ENCODE assay signal across 24 cellular contexts in the genomic region with DNA sequence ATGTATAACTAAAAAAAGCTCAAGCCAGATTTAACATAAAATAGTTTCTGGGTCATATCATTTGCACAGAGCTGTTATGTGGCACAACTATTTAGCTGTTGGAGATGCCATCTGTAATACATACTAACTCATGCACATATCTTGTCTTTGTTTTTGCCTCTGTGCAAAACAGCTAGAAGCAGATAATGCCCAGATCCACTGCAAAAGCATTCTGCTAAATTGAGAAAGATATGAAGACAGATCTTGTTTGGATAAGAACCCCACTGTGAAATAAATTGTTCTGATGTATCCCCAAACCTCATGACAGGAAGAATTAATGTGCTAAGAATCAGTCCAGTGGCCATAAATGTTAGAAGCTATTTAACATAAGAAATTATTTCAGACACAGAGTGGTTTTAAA.
"Had no signal": no experiment of that assay in that cellular context is flagged by ENCODE, and none has a peak within 500 bp of the region (broad histone marks: within the 10 kb centered on the region; RNA-seq: fewer than 3 reads in every experiment).

No MANE protein-coding gene starts in this region.

- H3K4me1 ChIP-seq: colonic mucosa, esophagus muscularis mucosa, esophagus squamous epithelium, foreskin keratinocyte, gastrocnemius medialis, gastroesophageal sphincter, heart left ventricle, heart right ventricle had no signal

- H3K27ac ChIP-seq: colonic mucosa, coronary artery, dorsolateral prefrontal cortex, epithelial cell of prostate, esophagus muscularis mucosa, esophagus squamous epithelium, foreskin keratinocyte, gastrocnemius medialis, gastroesophageal sphincter, heart left ventricle, heart right ventricle had no signal

- H3K4me3 ChIP-seq: colonic mucosa, coronary artery, dorsolateral prefrontal cortex, esophagus muscularis mucosa, esophagus squamous epithelium, gastrocnemius medialis, gastroesophageal sphincter, heart left ventricle, heart right ventricle had no signal

- H3K36me3 ChIP-seq: colonic mucosa, esophagus muscularis mucosa, esophagus squamous epithelium, gastrocnemius medialis, heart left ventricle, heart right ventricle had no signal

- H3K9me3 ChIP-seq: colonic mucosa, esophagus squamous epithelium, gastrocnemius medialis had no signal

- DNase-seq: colonic mucosa; cortex of kidney; dermis blood vessel endothelial cell; dorsolateral prefrontal cortex; effector CD4-positive, alpha-beta T cell; effector CD8-positive, alpha-beta T cell; effector memory CD4-positive, alpha-beta T cell; effector memory CD8-positive, alpha-beta T cell; endodermal cell; erythroblast; esophagus squamous epithelium; foreskin fibroblast; foreskin keratinocyte; foreskin melanocyte; gastrocnemius medialis; glutamatergic neuron; head of caudate nucleus; heart left ventricle; heart right ventricle had no signal

- ATAC-seq: effector memory CD8-positive, alpha-beta T cell; esophagus mucosa; foreskin keratinocyte; gastrocnemius medialis; gastroesophageal sphincter; heart left ventricle; heart right ventricle had no signal

- H3K27me3 ChIP-seq: colonic mucosa, dorsolateral prefrontal cortex, esophagus muscularis mucosa, esophagus squamous epithelium, foreskin keratinocyte, gastrocnemius medialis, gastroesophageal sphincter, heart left ventricle, heart right ventricle had no signal
